Comparison of ENCODE assay signal across 8 cellular contexts in genomic region chr13:102395174-102395573, GRCh38. TPM values are rescaled to one million over a fixed set of nuclear protein-coding genes. Genes with fewer than 3 reads are reported as not detected.
DNase-seq lines count a peak whose midpoint lies in the region; ATAC-seq and TF ChIP-seq lines count a peak whose summit lies in the region.

No MANE protein-coding gene starts in this region.

- H3K4me3 ChIP-seq in iPS-18a (ENCODE audit: low read length): peak overlapping the region; percentile 89
- peak overlapping the region; percentile 77 to 89 (median 86) for H3K4me3 ChIP-seq in stomach

- H3K4me3 Mint-ChIP-seq in activated T-helper 2 cell treated with anti-CD3 and anti-CD28 coated beads, Interferon-gamma antibody, Interleukin-2, Interleukin-4, amounts not matched to agents 10 μg/mL and 5 μg/mL and 100 μg/mL, durations not matched to agents 14 hours and 24 hours and 36 hours (ENCODE audit: low read depth): peak overlapping the region; percentile 86

- H3K27ac Mint-ChIP-seq in activated T-helper 2 cell treated with anti-CD3 and anti-CD28 coated beads, Interferon-gamma antibody, Interleukin-2, Interleukin-4, amounts not matched to agents 10 μg/mL and 5 μg/mL and 100 μg/mL, durations not matched to agents 14 hours and 24 hours and 36 hours: peak overlapping the region; percentile 84

- peaks cover 28% of the 10 kb centered on the region for H3K4me1 Mint-ChIP-seq in activated T-helper 2 cell treated with anti-CD3 and anti-CD28 coated beads, Interferon-gamma antibody, Interleukin-2, Interleukin-4, amounts not matched to agents 10 μg/mL and 5 μg/mL and 100 μg/mL, durations not matched to agents 14 hours and 24 hours and 36 hours (ENCODE audit: low read depth)

- H3K9me3 ChIP-seq in iPS-18a (ENCODE audit: control insufficient read depth, low read depth, low read length) (no peaks in the 10 kb centered on the region), stomach (no peaks in the 10 kb centered on the region)

- H3K27me3 ChIP-seq in iPS-18a (ENCODE audit: control insufficient read depth, insufficient read depth, low read length) (peaks cover 19% of the 10 kb centered on the region), stomach (peaks cover 0 to 11% (median 10%) of the 10 kb centered on the region in 3 donors)

- peak overlapping the region; percentile 82 for H3K27ac ChIP-seq in iPS-18a (ENCODE audit: low read length)
- peak overlapping the region in 4 of 5 donors; percentile 67 to 86 (median 80) for H3K27ac ChIP-seq in stomach

- no peak for TF ChIP-seq EP300 in stomach (IDR thresholded peaks at IDR 0.05)

- TF ChIP-seq CTCF in stomach (IDR thresholded peaks at IDR 0.05): no peak

- ATAC-seq in HG03025 (IDR thresholded peaks at IDR 0.05; ENCODE audit: low FRiP score, unreplicated experiment): no peak

- H3K27me3 Mint-ChIP-seq in activated T-helper 2 cell treated with anti-CD3 and anti-CD28 coated beads, Interferon-gamma antibody, Interleukin-2, Interleukin-4, amounts not matched to agents 10 μg/mL and 5 μg/mL and 100 μg/mL, durations not matched to agents 14 hours and 24 hours and 36 hours (ENCODE audit: low read depth): peaks cover 20% of the 10 kb centered on the region

- H3K36me3 Mint-ChIP-seq in activated T-helper 2 cell treated with anti-CD3 and anti-CD28 coated beads, Interferon-gamma antibody, Interleukin-2, Interleukin-4, amounts not matched to agents 10 μg/mL and 5 μg/mL and 100 μg/mL, durations not matched to agents 14 hours and 24 hours and 36 hours (ENCODE audit: low read depth): no peaks in the 10 kb centered on the region

- H3K4me1 ChIP-seq in iPS-18a (ENCODE audit: control insufficient read depth, low read depth, low read length) (peaks cover 7% of the 10 kb centered on the region), stomach (peaks cover 3 to 26% (median 20%) of the 10 kb centered on the region in 4 donors)

- WGBS in stomach, 5 donors: 88 to 92% (median 91%) methylated on average over 10 of the region's 10 CpGs

- DNase-seq in NCI-H82 (lab: John Stamatoyannopoulos, UW) (peak; percentile 53), NCI-H82 treated with DMSO at 0.1 percent for 48 hours (lab: John Stamatoyannopoulos, UW; ENCODE audit: unreplicated experiment) (no peak), stomach (no peak), occipital lobe (lab: John Stamatoyannopoulos, UW) (no peak), DMS114 treated with DMSO at 0.1 percent for 48 hours (lab: John Stamatoyannopoulos, UW; ENCODE audit: unreplicated experiment) (no peak)
- no peak for DNase-seq in activated T-helper 2 cell treated with anti-CD3 and anti-CD28 coated beads, Interferon-gamma antibody, Interleukin-2, Interleukin-4, amounts not matched to agents 10 μg/mL and 5 μg/mL and 100 μg/mL, durations not matched to agents 14 hours and 24 hours and 36 hours (ENCODE audit: low spot score)

- H3K9me3 Mint-ChIP-seq in activated T-helper 2 cell treated with anti-CD3 and anti-CD28 coated beads, Interferon-gamma antibody, Interleukin-2, Interleukin-4, amounts not matched to agents 10 μg/mL and 5 μg/mL and 100 μg/mL, durations not matched to agents 14 hours and 24 hours and 36 hours: no peaks in the 10 kb centered on the region

- H3K36me3 ChIP-seq in iPS-18a (ENCODE audit: control insufficient read depth, low read depth, low read length): no peaks in the 10 kb centered on the region
- no peaks in the 10 kb centered on the region for H3K36me3 ChIP-seq in stomach

- TF ChIP-seq POLR2A in stomach (IDR thresholded peaks at IDR 0.05): no peak

- intact Hi-C loops in activated T-helper 2 cell treated with anti-CD3 and anti-CD28 coated beads, Interferon-gamma antibody, Interleukin-2, Interleukin-4, amounts not matched to agents 10 μg/mL and 5 μg/mL and 100 μg/mL, durations not matched to agents 14 hours and 24 hours and 36 hours (cut with micrococcal nuclease): loop anchor here (2.0 to 5.0 kb wide), 2 partner anchors 142 to 450 kb away; no protein-coding TSS in a partner anchor
- intact Hi-C loops in stomach (cut with DNase I; ENCODE audit: low total_unique reads): no loop called here

- peak overlapping the region; percentile 96 for H3K9ac ChIP-seq in iPS-18a (ENCODE audit: low read length)

RNA-seq across cellular contexts. Expression of gene FGF14, which starts 6.7 kb away (rescaled TPM):
- total RNA-seq in activated T-helper 2 cell treated with anti-CD3 and anti-CD28 coated beads, Interferon-gamma antibody, Interleukin-2, Interleukin-4, amounts not matched to agents 10 μg/mL and 5 μg/mL and 100 μg/mL, durations not matched to agents 14 hours and 24 hours and 36 hours: not detected in 2 replicates
- total RNA-seq in stomach (1 to 10 TPM in 2 of 5 donors, under 1 TPM in 3; 0.14 to 6.6 (median 0.58) TPM), occipital lobe (69.1 TPM)
- polyA plus RNA-seq in stomach: 1 to 10 TPM in 1 of 3 donors, under 1 TPM in 2; 0.08 to 1.4 (median 0.50) TPM
